8 cellular contexts compared by ENCODE assay signal in genomic region chr13:32538621-32539246, GRCh38.
DNase-seq lines count a peak whose midpoint lies in the region; ATAC-seq, FAIRE-seq and TF ChIP-seq lines count a peak whose summit lies in the region.

TSS of gene N4BP2L2 (minus strand) at chr13:32538795. CDS start at chr13:32537027, 1,768 bp downstream.

- peak; percentile 99 for FAIRE-seq in G401.6 (lab: Jason Lieb, UNC)

- peaks cover 55% of the 10 kb centered on the region for H3K36me3 Mint-ChIP-seq in nephron progenitor cell (ENCODE audit: low read depth)

- H3K9me3 ChIP-seq in MM.1S (replicated peaks; ENCODE audit: insufficient read depth, low read length): no peaks in the 10 kb centered on the region

- H3K4me2 ChIP-seq in MM.1S (ENCODE audit: low read depth, low read length): peak within 1 kb of the TSS; percentile 56

- peaks cover 4% of the 10 kb centered on the region; the same call in 1 of the 2 replicates for H3K4me1 ChIP-seq in MM.1S (ENCODE audit: low read length)

- peak within 1 kb of the TSS; percentile 87 for H3K4me3 ChIP-seq in MM.1S (ENCODE audit: low read length)

- DNase-seq in HCEC 1CT: peak; percentile 98
- DNase-seq in MM.1S: peak; percentile 93
- peak; percentile 89 for DNase-seq in SIG-M5 (lab: John Stamatoyannopoulos, UW)
- peak; percentile 16 for DNase-seq in activated gamma-delta T cell (lab: John Stamatoyannopoulos, UW)
- peak; percentile 96 for DNase-seq in fibroblast of the conjunctiva (ENCODE audit: low read depth)
- peak; percentile 83 for DNase-seq in nephron progenitor cell
- DNase-seq in stimulated activated naive CD8-positive, alpha-beta T cell treated with anti-CD3 and anti-CD28 coated beads, Interleukin-15, amount 100 ng/mL, for 72 hours: peak; percentile 84 to 92

- H3K4me3 Mint-ChIP-seq in nephron progenitor cell: peak within 1 kb of the TSS; percentile 99
- H3K4me3 Mint-ChIP-seq in stimulated activated naive CD8-positive, alpha-beta T cell treated with anti-CD3 and anti-CD28 coated beads, Interleukin-15, amount 100 ng/mL, for 72 hours: peak within 1 kb of the TSS; percentile 95 to 97

- H3K27ac ChIP-seq in MM.1S (ENCODE audit: low read length): peak within 1 kb of the TSS; percentile 96

- H3K27me3 ChIP-seq in MM.1S (replicated peaks; ENCODE audit: insufficient read depth, low read length): no peaks in the 10 kb centered on the region

- H3K9me2 ChIP-seq in MM.1S (replicated peaks; ENCODE audit: insufficient read depth, low read length): no peaks in the 10 kb centered on the region

- H4K20me1 ChIP-seq in MM.1S (ENCODE audit: insufficient read depth, low read length): no peaks in the 10 kb centered on the region

- no peaks in the 10 kb centered on the region; the same call in 1 of the 2 replicates for H3K36me3 ChIP-seq in MM.1S (replicated peaks; ENCODE audit: insufficient read depth, low read length)

- H3K27me3 Mint-ChIP-seq in nephron progenitor cell (ENCODE audit: low read depth, poor library complexity): peaks cover 7% of the 10 kb centered on the region
- H3K27me3 Mint-ChIP-seq in stimulated activated naive CD8-positive, alpha-beta T cell treated with anti-CD3 and anti-CD28 coated beads, Interleukin-15, amount 100 ng/mL, for 72 hours: peaks cover 6% of the 10 kb centered on the region

- peak; percentile 92 for ATAC-seq in stimulated activated naive CD8-positive, alpha-beta T cell treated with anti-CD3 and anti-CD28 coated beads, Interleukin-15, amount 100 ng/mL, for 72 hours

- H3K9me3 Mint-ChIP-seq in nephron progenitor cell: peaks cover 42% of the 10 kb centered on the region
- H3K9me3 Mint-ChIP-seq in stimulated activated naive CD8-positive, alpha-beta T cell treated with anti-CD3 and anti-CD28 coated beads, Interleukin-15, amount 100 ng/mL, for 72 hours: peaks cover 0 to 5% of the 10 kb centered on the region in 2 donors

- H2AFZ ChIP-seq in MM.1S (ENCODE audit: low read length): peak within 1 kb of the TSS; percentile 63

- H3K4me1 Mint-ChIP-seq in nephron progenitor cell: peaks cover 30% of the 10 kb centered on the region
- peaks cover 39% of the 10 kb centered on the region for H3K4me1 Mint-ChIP-seq in stimulated activated naive CD8-positive, alpha-beta T cell treated with anti-CD3 and anti-CD28 coated beads, Interleukin-15, amount 100 ng/mL, for 72 hours

- H3K9ac ChIP-seq in MM.1S (ENCODE audit: low read length): peak within 1 kb of the TSS; percentile 93

- peaks cover 39% of the 10 kb centered on the region for H3K79me2 ChIP-seq in MM.1S (ENCODE audit: low read length)

- TF ChIP-seq CTCF in MM.1S (IDR thresholded peaks at IDR 0.05; ENCODE audit: low read length): peak; percentile 4; the same call in 1 of the 2 replicates
- no peak for TF ChIP-seq CTCF in nephron progenitor cell (IDR thresholded peaks at IDR 0.05)

- peaks cover 8% of the 10 kb centered on the region; the same call in 1 of the 2 replicates for H3F3A ChIP-seq in MM.1S (ENCODE audit: insufficient read depth, low read length)

- H3K27ac Mint-ChIP-seq in nephron progenitor cell: peak within 1 kb of the TSS; percentile 99
- peak within 1 kb of the TSS; percentile 99 for H3K27ac Mint-ChIP-seq in stimulated activated naive CD8-positive, alpha-beta T cell treated with anti-CD3 and anti-CD28 coated beads, Interleukin-15, amount 100 ng/mL, for 72 hours

Comparison
In these comparisons a context has a peak if more than half of its experiments do, and no peak if none do; other contexts are left out.
1. Peak in every context shown above with its lines: DNase-seq, ATAC-seq, H3K4me3 ChIP-seq and H3K27ac ChIP-seq.
2. DNase-seq: peak in every context shown above with its lines; median percentile 98 in HCEC 1CT; 96 in fibroblast of the conjunctiva; 93 in MM.1S; 89 in SIG-M5; 88 in stimulated activated naive CD8-positive, alpha-beta T cell treated with anti-CD3 and anti-CD28 coated beads, Interleukin-15, amount 100 ng/mL, for 72 hours; 83 in nephron progenitor cell; 16 in activated gamma-delta T cell.